In genomic region chr1:234907585-234908457, GRCh38 we compare ENCODE assay signal across 10 cellular contexts.
DNase-seq lines count a peak whose midpoint lies in the region; ATAC-seq and TF ChIP-seq lines count a peak whose summit lies in the region.
"Had no signal": no experiment of that assay in that cellular context is flagged by ENCODE, and none has a peak within 500 bp of the region (broad histone marks: within the 10 kb centered on the region; RNA-seq: fewer than 3 reads in every experiment).

No MANE protein-coding gene starts in this region.

- 17 to 57% methylated on average over 12 of the region's 12 CpGs for WGBS in sigmoid colon, 2 donors
- WGBS in ovary, 3 donors, result 45 to 49% (median 49%) methylated on average over 12 of the region's 12 CpGs

- POLR2A ChIA-PET in activated CD4-positive, alpha-beta T cell treated with anti-CD3 and anti-CD28 coated beads, Interleukin-2, amount 10 ng/mL, durations not matched to agents 7 days and 5 days (lab: Charles Lee), result no interaction called here

- DNase-seq in Caki2 (ENCODE audit: low read depth) (peak; percentile 76), ascending aorta (ENCODE audit: low spot score in 2 of 2) (no peak), left cardiac atrium (no peak), sigmoid colon (no peak), ovary (no peak)
- DNase-seq in activated CD8-positive, alpha-beta memory T cell treated with anti-CD3 and anti-CD28 coated beads for 24 hours, result no peak
- no peak for DNase-seq in activated CD4-positive, alpha-beta T cell treated with anti-CD3 and anti-CD28 coated beads, Interleukin-2, amount 10 ng/mL, durations not matched to agents 7 days and 5 days
- DNase-seq: NCI-H187 had no signal

- ATAC-seq in left cardiac atrium (peak; percentile 51 to 69), GM19452 (IDR thresholded peaks at IDR 0.05; ENCODE audit: unreplicated experiment) (no peak)

- H3K27me3 ChIP-seq in ascending aorta, result no peaks in the 10 kb centered on the region
- H3K27me3 ChIP-seq in sigmoid colon, result no peaks in the 10 kb centered on the region
- no peaks in the 10 kb centered on the region for H3K27me3 ChIP-seq in ovary

- CTCF ChIA-PET in activated CD4-positive, alpha-beta T cell treated with anti-CD3 and anti-CD28 coated beads, Interleukin-2, amount 10 ng/mL, durations not matched to agents 7 days and 5 days (lab: Charles Lee), result interaction anchor here (0.6 to 1.5 kb wide), 4 partner anchors 10 to 62 kb away, joined by 3 to 4 read pairs (median 4); no protein-coding TSS in a partner anchor

- no peak overlapping the region for H3K27ac Mint-ChIP-seq in activated CD4-positive, alpha-beta T cell treated with anti-CD3 and anti-CD28 coated beads, Interleukin-2, amount 10 ng/mL, durations not matched to agents 7 days and 5 days

- TF ChIP-seq CTCF in ascending aorta (IDR thresholded peaks at IDR 0.05), result no peak
- no peak for TF ChIP-seq CTCF in sigmoid colon (IDR thresholded peaks at IDR 0.05)
- TF ChIP-seq CTCF in ovary (IDR thresholded peaks at IDR 0.05), result no peak

- no peak overlapping the region for H3K4me3 Mint-ChIP-seq in activated CD4-positive, alpha-beta T cell treated with anti-CD3 and anti-CD28 coated beads, Interleukin-2, amount 10 ng/mL, durations not matched to agents 7 days and 5 days

- H3K36me3 ChIP-seq in ascending aorta (no peaks in the 10 kb centered on the region), sigmoid colon (no peaks in the 10 kb centered on the region), ovary (no peaks in the 10 kb centered on the region)
- H3K36me3 ChIP-seq: HAP-1 had no signal

- H3K27ac ChIP-seq in ascending aorta (peak overlapping the region; percentile 28 to 50), sigmoid colon (peak overlapping the region; percentile 47 to 59 (median 53)), ovary (no peak overlapping the region)

- peaks cover 2% of the 10 kb centered on the region for H3K9me3 Mint-ChIP-seq in activated CD4-positive, alpha-beta T cell treated with anti-CD3 and anti-CD28 coated beads, Interleukin-2, amount 10 ng/mL, durations not matched to agents 7 days and 5 days

- TF ChIP-seq EP300 in sigmoid colon (IDR thresholded peaks at IDR 0.05) (no peak), ovary (IDR thresholded peaks at IDR 0.05) (no peak)

- H3K4me1 ChIP-seq in ascending aorta (peaks cover 5 to 14% of the 10 kb centered on the region in 2 donors), sigmoid colon (peaks cover 0 to 17% (median 3%) of the 10 kb centered on the region in 4 donors), ovary (ENCODE audit: insufficient read depth) (peaks cover 7% of the 10 kb centered on the region)
- H3K4me1 ChIP-seq: HAP-1 had no signal

- TF ChIP-seq POLR2A in sigmoid colon (IDR thresholded peaks at IDR 0.05) (no peak), ovary (IDR thresholded peaks at IDR 0.05) (no peak)

- no peaks in the 10 kb centered on the region for H3K36me3 Mint-ChIP-seq in activated CD4-positive, alpha-beta T cell treated with anti-CD3 and anti-CD28 coated beads, Interleukin-2, amount 10 ng/mL, durations not matched to agents 7 days and 5 days (ENCODE audit: low read depth)

- no peaks in the 10 kb centered on the region for H3K9me3 ChIP-seq in ascending aorta
- H3K9me3 ChIP-seq in sigmoid colon, result no peaks in the 10 kb centered on the region
- H3K9me3 ChIP-seq in ovary, result no peaks in the 10 kb centered on the region
- H3K9me3 ChIP-seq: HAP-1 had no signal

- H3K4me3 ChIP-seq in ascending aorta, result no peak overlapping the region
- H3K4me3 ChIP-seq in sigmoid colon, result no peak overlapping the region
- H3K4me3 ChIP-seq in ovary, result no peak overlapping the region
- H3K4me3 ChIP-seq: HAP-1 had no signal

- intact Hi-C loops in ascending aorta (cut with DNase I) (no loop called here), left cardiac atrium (cut with DNase I) (no loop called here), sigmoid colon (cut with DNase I) (no loop called here), ovary (cut with DNase I) (no loop called here)

- H3K4me1 Mint-ChIP-seq in activated CD4-positive, alpha-beta T cell treated with anti-CD3 and anti-CD28 coated beads, Interleukin-2, amount 10 ng/mL, durations not matched to agents 7 days and 5 days, result peaks cover 18% of the 10 kb centered on the region

- no peaks in the 10 kb centered on the region for H3K27me3 Mint-ChIP-seq in activated CD4-positive, alpha-beta T cell treated with anti-CD3 and anti-CD28 coated beads, Interleukin-2, amount 10 ng/mL, durations not matched to agents 7 days and 5 days

- in situ Hi-C loops in Caki2 (cut with HindIII; ENCODE audit: low pct_unique_long_range_greater_than_20kb, low sequenced_read_pairs), result no loop called here

Comparison
In these comparisons a context has a peak if more than half of its experiments do, and no peak if none do; other contexts are left out.
1. H3K27ac ChIP-seq: peak in ascending aorta (2 of 2) and sigmoid colon (4 of 4); none in ovary (0 of 2).